In genomic region chr20:51767867-51768758, GRCh38 we compare ENCODE assay signal across 8 cellular contexts. TPM values are rescaled to one million over a fixed set of nuclear protein-coding genes. Genes with fewer than 3 reads are reported as not detected.
A peak's percentile ranks its signal among the peaks of the same experiment; 100 is the strongest.
DNase-seq lines count a peak whose midpoint lies in the region; ATAC-seq, FAIRE-seq and TF ChIP-seq lines count a peak whose summit lies in the region.

ATP9A (minus strand) TSS chr20:51768390; CDS start chr20:51768369, 21 bp downstream.

- peaks cover 0 to 10% (median 4%) of the 10 kb centered on the region in 7 donors for H3K9me3 Mint-ChIP-seq in CD14-positive monocyte

- peak within 1 kb of the TSS; percentile 93 for H3K4me2 ChIP-seq in keratinocyte (ENCODE audit: control insufficient read depth, extremely low read depth, insufficient read depth, low read depth, low read length)

- peak within 1 kb of the TSS; percentile 74 for H3K9ac ChIP-seq in keratinocyte (ENCODE audit: control insufficient read depth, extremely low read depth, insufficient read depth, low read length)

- WGBS in small intestine, 3 donors: 1% methylated on average over 26 to 131 of the region's 131 CpGs

- no peak for DNase-seq in CD14-positive monocyte (ENCODE audit: low spot score)
- no peak for DNase-seq in Jurkat, Clone E6-1 (ENCODE audit: low read depth, low spot score)
- DNase-seq in cerebellum (ENCODE audit: low spot score): peak; percentile 54
- no peak for DNase-seq in keratinocyte (ENCODE audit: low read depth, low spot score)
- DNase-seq in small intestine: peak; percentile 43
- no peak for DNase-seq in foreskin keratinocyte

- no peak for ATAC-seq in foreskin keratinocyte
- ATAC-seq in GM18861 (IDR thresholded peaks at IDR 0.05; ENCODE audit: unreplicated experiment): no peak
- ATAC-seq in HG02852 (IDR thresholded peaks at IDR 0.05; ENCODE audit: unreplicated experiment): no peak

- FAIRE-seq in keratinocyte (lab: Jason Lieb, UNC) (no peak), small intestine (lab: Jason Lieb, UNC) (no peak)

- peak within 1 kb of the TSS in 1 of 7 donors; percentile 17 for H3K27ac Mint-ChIP-seq in CD14-positive monocyte

- H3K27me3 ChIP-seq in keratinocyte (ENCODE audit: control insufficient read depth, extremely low read depth, insufficient read depth, low read length): peaks cover 5% of the 10 kb centered on the region
- H3K27me3 ChIP-seq in small intestine (ENCODE audit: control insufficient read depth in 2 of 2, insufficient read depth in 2 of 2, low read length in 2 of 2): no peaks in the 10 kb centered on the region
- H3K27me3 ChIP-seq in foreskin keratinocyte: peaks cover 5% of the 10 kb centered on the region

- H3K27ac ChIP-seq in keratinocyte (ENCODE audit: control insufficient read depth, insufficient read depth, low read length) (peak within 1 kb of the TSS; percentile 2), small intestine (ENCODE audit: low read depth in 1 of 2, low read length in 1 of 2) (peak within 1 kb of the TSS; percentile 63 to 92), foreskin keratinocyte (no peak within 1 kb of the TSS)

- H4K20me1 ChIP-seq in keratinocyte (ENCODE audit: control insufficient read depth, extremely low read depth, insufficient read depth, low read length): no peaks in the 10 kb centered on the region

- no peaks in the 10 kb centered on the region for H3K79me2 ChIP-seq in keratinocyte (ENCODE audit: control insufficient read depth, insufficient read depth, low read length)

- H3K9me3 ChIP-seq in keratinocyte (ENCODE audit: control insufficient read depth, low read depth, low read length): no peaks in the 10 kb centered on the region
- H3K9me3 ChIP-seq in small intestine (ENCODE audit: control insufficient read depth, low read depth): no peaks in the 10 kb centered on the region

- H3K9me1 ChIP-seq in keratinocyte (ENCODE audit: control insufficient read depth, extremely low read depth, insufficient read depth, low read length): no peaks in the 10 kb centered on the region

- intact Hi-C loops in CD14-positive monocyte (cut with micrococcal nuclease): no loop called here

- H3K4me3 ChIP-seq in Jurkat, Clone E6-1 (ENCODE audit: low read length): peak within 1 kb of the TSS; percentile 27
- H3K4me3 ChIP-seq in keratinocyte (ENCODE audit: control insufficient read depth in 2 of 3, extremely low read depth in 1 of 3, insufficient read depth in 2 of 3, low read depth in 1 of 3, low read length in 3 of 3): peak within 1 kb of the TSS; percentile 67 to 74 (median 74)
- H3K4me3 ChIP-seq in small intestine (ENCODE audit: low read depth in 1 of 2, low read length in 2 of 2): peak within 1 kb of the TSS; percentile 54 to 68

- H3K4me1 ChIP-seq in keratinocyte (ENCODE audit: control insufficient read depth, extremely low read depth, insufficient read depth, low read length): peaks cover 13% of the 10 kb centered on the region
- peaks cover 0 to 3% of the 10 kb centered on the region in 2 donors for H3K4me1 ChIP-seq in small intestine (ENCODE audit: control insufficient read depth in 2 of 2, insufficient read depth in 1 of 2, low read depth in 1 of 2, low read length in 1 of 2)
- no peaks in the 10 kb centered on the region for H3K4me1 ChIP-seq in foreskin keratinocyte

- peak within 1 kb of the TSS; percentile 50 for H2AFZ ChIP-seq in keratinocyte (ENCODE audit: control insufficient read depth, low read length)

- peaks cover 36 to 46% (median 42%) of the 10 kb centered on the region in 3 donors for H3K27me3 Mint-ChIP-seq in CD14-positive monocyte (ENCODE audit: low read depth in 3 of 3)

- peak within 1 kb of the TSS; percentile 62 to 86 for H3K4me3 Mint-ChIP-seq in CD14-positive monocyte

- TF ChIP-seq CTCF in CD14-positive monocyte (IDR thresholded peaks at IDR 0.05) (no peak), keratinocyte (optimal IDR thresholded peaks at IDR 0.05 in 1 of 3, IDR thresholded peaks at IDR 0.05 in 1 of 3, conservative IDR thresholded peaks at IDR 0.05 in 1 of 3; ENCODE audit: extremely low read depth in 1 of 3, insufficient read depth in 2 of 3, low read length in 3 of 3) (no peak), foreskin keratinocyte (conservative IDR thresholded peaks at IDR 0.05) (no peak)

- peaks cover 25% of the 10 kb centered on the region for H3K4me1 Mint-ChIP-seq in CD14-positive monocyte

- H3K36me3 ChIP-seq in keratinocyte (ENCODE audit: control insufficient read depth in 2 of 2, extremely low read depth in 1 of 2, insufficient read depth in 2 of 2, low read length in 2 of 2): no peaks in the 10 kb centered on the region
- no peaks in the 10 kb centered on the region for H3K36me3 ChIP-seq in small intestine (ENCODE audit: control insufficient read depth in 2 of 2, insufficient read depth in 2 of 2, low read length in 2 of 2)

- H3K36me3 Mint-ChIP-seq in CD14-positive monocyte: peaks cover 3 to 7% of the 10 kb centered on the region in 2 donors

- dilution Hi-C loops in keratinocyte (cut with MboI; ENCODE audit: extremely low pct_ligation_motif_present, low sequenced_read_pairs): no loop called here

RNA-seq across cellular contexts. Expression of gene ATP9A, which starts in this region (rescaled TPM):
- not detected for polyA plus RNA-seq in CD14-positive monocyte
- polyA plus RNA-seq in Jurkat, Clone E6-1 (2012; ENCODE audit: insufficient read depth, insufficient read length): 1.6 TPM
- 194 TPM for total RNA-seq in cerebellum
- polyA plus RNA-seq in keratinocyte: 5.8 to 8.6 TPM (median 6.1 TPM) in 3 replicates
- polyA plus RNA-seq in keratinocyte (2011; ENCODE audit: low read depth): 3.9 TPM
- 4.9 and 5.8 TPM in 2 replicates for polyA plus RNA-seq in keratinocyte (2011; cell fraction: cytosol; rRNA removed)
- polyA plus RNA-seq in keratinocyte (2011; cell fraction: nucleus; rRNA removed): 14.6 and 16.9 TPM in 2 replicates
- polyA plus RNA-seq in keratinocyte (2012; ENCODE audit: low replicate concordance): 7.2 and 7.8 TPM in 2 replicates
- polyA minus RNA-seq in keratinocyte: 21.6 to 31.0 TPM (median 23.0 TPM) in 3 replicates
- 16.3 TPM for polyA minus RNA-seq in keratinocyte (2011; cell fraction: cytosol; rRNA and poly(A)+ RNA removed)
- polyA minus RNA-seq in keratinocyte (2011; cell fraction: nucleus; rRNA and poly(A)+ RNA removed): 30.1 and 38.6 TPM in 2 replicates
- 10 to 100 TPM in 1 of 3 donors, 1 to 10 TPM in 2; 4.1 to 15.3 (median 5.6) TPM for polyA plus RNA-seq in small intestine
- 5.9 and 8.7 TPM in 2 replicates for total RNA-seq in foreskin keratinocyte
- 1.1 and 1.7 TPM in 2 replicates for polyA plus RNA-seq in foreskin keratinocyte

Comparison
In these comparisons a context has a peak if more than half of its experiments do, and no peak if none do; other contexts are left out.
1. RNA of gene ATP9A (total RNA-seq): 194 TPM in cerebellum (single experiment); 5.9 to 8.7 TPM in foreskin keratinocyte; every median in the first group is over 10 times any median in the second.
2. DNase-seq: peak in cerebellum (single experiment) and small intestine (single experiment); none in CD14-positive monocyte (single experiment), Jurkat, Clone E6-1 (single experiment), keratinocyte (single experiment) and foreskin keratinocyte (0 of 2).
3. Peak in every context shown above with its lines, with median percentiles within 50 percentile points of each other: H3K4me3 ChIP-seq.